ENCODE assay signal across 8 cellular contexts in the genomic region with DNA sequence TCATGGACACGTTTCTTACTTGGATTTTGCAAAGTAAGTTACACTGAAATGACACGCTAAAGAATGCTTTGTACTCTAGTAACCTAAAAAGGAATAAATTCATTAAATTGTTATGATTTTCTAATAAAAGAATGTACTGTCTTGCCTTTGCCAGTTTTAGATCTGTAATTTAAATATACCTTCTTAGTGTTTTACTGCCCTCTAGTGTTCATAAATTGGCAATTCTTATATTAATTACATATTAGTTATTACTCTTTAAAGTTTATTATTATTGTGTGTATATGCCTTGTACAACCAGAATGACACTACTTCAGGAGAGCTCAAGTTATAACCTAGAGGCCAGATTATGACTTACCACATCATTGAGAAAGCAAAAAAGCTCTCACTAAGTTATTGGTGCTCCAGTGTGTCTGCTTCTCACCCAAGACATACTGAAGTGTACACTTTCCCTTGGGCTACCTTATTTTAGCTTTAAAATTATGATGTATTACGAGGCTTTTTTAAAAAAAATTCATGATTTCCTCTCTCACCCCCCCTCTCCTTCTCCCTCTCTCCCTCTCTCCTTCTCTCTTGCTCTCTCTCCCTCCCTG.
DNase-seq lines count a peak whose midpoint lies in the region; ATAC-seq and TF ChIP-seq lines count a peak whose summit lies in the region.

No MANE protein-coding gene starts in this region.

- peaks cover 9% of the 10 kb centered on the region for H3K4me1 Mint-ChIP-seq in WTC11

- H3K27ac ChIP-seq in uterus: no peak overlapping the region

- peak; percentile 29; the same call in 1 of the 2 replicates for TF ChIP-seq CTCF in WTC11 (IDR thresholded peaks at IDR 0.05)
- TF ChIP-seq CTCF in uterus (IDR thresholded peaks at IDR 0.05): peak; percentile 36 to 70 (median 54)

- H3K4me3 Mint-ChIP-seq in WTC11: no peak overlapping the region

- no peaks in the 10 kb centered on the region for H3K27me3 Mint-ChIP-seq in WTC11 (ENCODE audit: low read depth)

- CTCF ChIA-PET in WTC11 (lab: Charles Lee): interaction anchor here (1.0 to 2.6 kb wide), 3 partner anchors 10 to 120 kb away, joined by 3 to 9 read pairs (median 3); no protein-coding TSS in a partner anchor

- H3K27ac Mint-ChIP-seq in WTC11: no peak overlapping the region

- intact Hi-C loops in uterus (cut with DNase I; ENCODE audit: low total_unique reads): loop anchor here (10.0 kb wide), 1 partner anchor 250 kb away; no protein-coding TSS in a partner anchor

- no peaks in the 10 kb centered on the region for H3K27me3 ChIP-seq in uterus

- DNase-seq in NOMO-1 (lab: John Stamatoyannopoulos, UW; ENCODE audit: unreplicated experiment in 2 of 2) (peak; percentile 6 to 20), NOMO-1 treated with dmso at 0.1 percent for 144 hours (lab: John Stamatoyannopoulos, UW; ENCODE audit: unreplicated experiment) (no peak), NCI-H1417 (lab: John Stamatoyannopoulos, UW) (peak in 2 of 3 experiments; percentile 27 to 61), WTC11 (ENCODE audit: low spot score) (no peak), iPS-NIHi11 (ENCODE audit: low spot score) (peak; percentile 8), uterus (no peak), ureter (ENCODE audit: low spot score) (no peak), NCI-H226 (no peak)

- no peaks in the 10 kb centered on the region for H3K36me3 Mint-ChIP-seq in WTC11

- POLR2A ChIA-PET in WTC11 (lab: Charles Lee): no interaction called here

- TF ChIP-seq POLR2A in uterus (IDR thresholded peaks at IDR 0.05): no peak

- no peaks in the 10 kb centered on the region for H3K36me3 ChIP-seq in uterus

- H3K9me3 Mint-ChIP-seq in WTC11: no peaks in the 10 kb centered on the region

- no peak overlapping the region for H3K4me3 ChIP-seq in uterus

- H3K4me1 ChIP-seq in uterus: no peaks in the 10 kb centered on the region

- ATAC-seq in WTC11: no peak

- no peaks in the 10 kb centered on the region for H3K9me3 ChIP-seq in uterus

TF ChIP-seq in WTC11, 78 proteins besides CTCF, POLR2A, EP300 and RAD21:
- TF ChIP-seq NR1H2 (CRISPR knock-in tag; IDR thresholded peaks at IDR 0.05) (no peak), NFE2L1 (CRISPR knock-in tag; IDR thresholded peaks at IDR 0.05) (no peak), ZNF423 (CRISPR knock-in tag; IDR thresholded peaks at IDR 0.05) (no peak), ZBTB21 (CRISPR knock-in tag; IDR thresholded peaks at IDR 0.05; ENCODE audit: borderline replicate concordance) (no peak)
- TF ChIP-seq, protein P1, sequence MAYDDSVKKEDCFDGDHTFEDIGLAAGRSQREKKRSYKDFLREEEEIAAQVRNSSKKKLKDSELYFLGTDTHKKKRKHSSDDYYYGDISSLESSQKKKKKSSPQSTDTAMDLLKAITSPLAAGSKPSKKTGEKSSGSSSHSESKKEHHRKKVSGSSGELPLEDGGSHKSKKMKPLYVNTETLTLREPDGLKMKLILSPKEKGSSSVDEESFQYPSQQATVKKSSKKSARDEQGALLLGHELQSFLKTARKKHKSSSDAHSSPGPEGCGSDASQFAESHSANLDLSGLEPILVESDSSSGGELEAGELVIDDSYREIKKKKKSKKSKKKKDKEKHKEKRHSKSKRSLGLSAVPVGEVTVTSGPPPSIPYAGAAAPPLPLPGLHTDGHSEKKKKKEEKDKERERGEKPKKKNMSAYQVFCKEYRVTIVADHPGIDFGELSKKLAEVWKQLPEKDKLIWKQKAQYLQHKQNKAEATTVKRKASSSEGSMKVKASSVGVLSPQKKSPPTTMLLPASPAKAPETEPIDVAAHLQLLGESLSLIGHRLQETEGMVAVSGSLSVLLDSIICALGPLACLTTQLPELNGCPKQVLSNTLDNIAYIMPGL (CRISPR knock-in tag; IDR thresholded peaks at IDR 0.05): no peak
- TF ChIP-seq, protein P2, sequence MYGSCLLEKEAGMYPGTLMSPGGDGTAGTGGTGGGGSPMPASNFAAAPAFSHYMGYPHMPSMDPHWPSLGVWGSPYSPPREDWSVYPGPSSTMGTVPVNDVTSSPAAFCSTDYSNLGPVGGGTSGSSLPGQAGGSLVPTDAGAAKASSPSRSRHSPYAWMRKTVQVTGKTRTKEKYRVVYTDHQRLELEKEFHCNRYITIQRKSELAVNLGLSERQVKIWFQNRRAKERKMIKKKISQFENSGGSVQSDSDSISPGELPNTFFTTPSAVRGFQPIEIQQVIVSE (CRISPR knock-in tag; IDR thresholded peaks at IDR 0.05; ENCODE audit: borderline replicate concordance): no peak
- TF ChIP-seq, protein P3, sequence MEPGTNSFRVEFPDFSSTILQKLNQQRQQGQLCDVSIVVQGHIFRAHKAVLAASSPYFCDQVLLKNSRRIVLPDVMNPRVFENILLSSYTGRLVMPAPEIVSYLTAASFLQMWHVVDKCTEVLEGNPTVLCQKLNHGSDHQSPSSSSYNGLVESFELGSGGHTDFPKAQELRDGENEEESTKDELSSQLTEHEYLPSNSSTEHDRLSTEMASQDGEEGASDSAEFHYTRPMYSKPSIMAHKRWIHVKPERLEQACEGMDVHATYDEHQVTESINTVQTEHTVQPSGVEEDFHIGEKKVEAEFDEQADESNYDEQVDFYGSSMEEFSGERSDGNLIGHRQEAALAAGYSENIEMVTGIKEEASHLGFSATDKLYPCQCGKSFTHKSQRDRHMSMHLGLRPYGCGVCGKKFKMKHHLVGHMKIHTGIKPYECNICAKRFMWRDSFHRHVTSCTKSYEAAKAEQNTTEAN (CRISPR knock-in tag; IDR thresholded peaks at IDR 0.05): no peak
TF ChIP-seq in WTC11: peak in this region for 0.

Comparison
In these comparisons a context has a peak if more than half of its experiments do, and no peak if none do; other contexts are left out.
1. DNase-seq: peak in NOMO-1 (2 of 2), NCI-H1417 (2 of 3) and iPS-NIHi11 (single experiment); none in NOMO-1 treated with dmso at 0.1 percent for 144 hours (single experiment), WTC11 (single experiment), uterus (0 of 2), ureter (single experiment) and NCI-H226 (single experiment).